Comparison of ENCODE assay signal across 12 cellular contexts in the genomic region with DNA sequence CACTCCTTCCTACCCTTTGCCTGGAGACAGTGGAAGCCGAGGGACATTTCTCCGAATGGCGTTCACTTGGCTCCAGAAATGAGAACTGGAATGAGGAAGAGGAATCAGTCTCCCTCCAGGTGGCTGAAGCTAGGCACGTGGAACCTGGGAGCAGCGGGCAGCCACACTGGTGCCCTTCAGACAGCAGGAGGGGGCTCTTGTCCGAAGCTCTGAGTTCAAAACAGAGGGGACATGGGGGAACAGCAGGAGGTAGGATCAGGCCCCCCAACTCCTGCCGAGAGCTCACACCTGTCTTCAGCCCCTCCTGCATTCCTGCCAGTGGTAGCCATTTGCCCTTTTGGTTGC. TPM values are rescaled to one million over a fixed set of nuclear protein-coding genes. Genes with fewer than 3 reads are reported as not detected.
DNase-seq lines count a peak whose midpoint lies in the region; ATAC-seq, FAIRE-seq and TF ChIP-seq lines count a peak whose summit lies in the region.
"Had no signal": no experiment of that assay in that cellular context is flagged by ENCODE, and none has a peak within 500 bp of the region (broad histone marks: within the 10 kb centered on the region; RNA-seq: fewer than 3 reads in every experiment).

No MANE protein-coding gene starts in this region.

- no peak overlapping the region for H4K91ac ChIP-seq in H1 (replicated peaks; ENCODE audit: insufficient read length, low read length)

- no peaks in the 10 kb centered on the region for H3K79me1 ChIP-seq in H1 (ENCODE audit: low read depth, low read length)

- no peak overlapping the region for H3K14ac ChIP-seq in H1 (ENCODE audit: insufficient read length)

- no peak overlapping the region for H3K23ac ChIP-seq in H1 (ENCODE audit: insufficient read length)

- H3K79me2 ChIP-seq in KMS-11 (ENCODE audit: insufficient read depth, low read depth), result 0 out of 2 replicates have a peak, but pooled peaks cover 4% of the 10 kb centered on the region
- no peaks in the 10 kb centered on the region for H3K79me2 ChIP-seq in H1 (ENCODE audit: control insufficient read depth in 1 of 2, insufficient read depth in 2 of 2, low read length in 2 of 2)

- peaks cover 55% of the 10 kb centered on the region for H3K4me1 ChIP-seq in Caco-2
- peaks cover 66% of the 10 kb centered on the region for H3K4me1 ChIP-seq in KMS-11 (ENCODE audit: low read depth, poor library complexity, severe bottlenecking)
- H3K4me1 ChIP-seq in H1 (replicated peaks in 1 of 4; ENCODE audit: control insufficient read depth in 3 of 4, insufficient read depth in 4 of 4, low read length in 3 of 4), result peaks cover 16 to 44% (median 35%) of the 10 kb centered on the region in 4 experiments
- H3K4me1 ChIP-seq in pancreas, result peaks cover 0 to 22% (median 0%) of the 10 kb centered on the region in 3 donors

- H3K27me3 ChIP-seq in Caco-2 (replicated peaks; ENCODE audit: control insufficient read depth, insufficient read depth, low read length) (no peaks in the 10 kb centered on the region), KMS-11 (ENCODE audit: insufficient read depth, low read depth) (no peaks in the 10 kb centered on the region), H1 (replicated peaks in 1 of 4; ENCODE audit: control insufficient read depth in 3 of 4, extremely low read depth in 1 of 4, insufficient read depth in 3 of 4, low read length in 3 of 4) (peaks cover 0 to 2% (median 0%) of the 10 kb centered on the region in 4 experiments; a peak in 4 of 7 replicates), pancreas (no peaks in the 10 kb centered on the region)

- no peaks in the 10 kb centered on the region for H3K27me3 Mint-ChIP-seq in Caco-2 (ENCODE audit: insufficient read depth, unreplicated experiment)
- H3K27me3 Mint-ChIP-seq: activated naive CD8-positive, alpha-beta T cell had no signal

- peak overlapping the region; percentile 39; the same call in 1 of the 2 replicates for H2BK12ac ChIP-seq in H1 (ENCODE audit: low read depth, low read length)

- no peak for TF ChIP-seq RAD21 in H1 (IDR thresholded peaks at IDR 0.05 in 1 of 2, conservative IDR thresholded peaks at IDR 0.05 in 1 of 2; ENCODE audit: low read depth in 2 of 2, low read length in 2 of 2)

- H3K9me3 Mint-ChIP-seq in Caco-2 (ENCODE audit: unreplicated experiment), result no peaks in the 10 kb centered on the region

- H3K9ac ChIP-seq in KMS-11, result peak overlapping the region; percentile 15; the same call in 1 of the 2 replicates
- no peak overlapping the region for H3K9ac ChIP-seq in H1 (replicated peaks in 1 of 4; ENCODE audit: extremely low read depth in 1 of 4, low read depth in 3 of 4, low read length in 3 of 4)

- no peak overlapping the region for H3K18ac ChIP-seq in H1 (ENCODE audit: extremely low read depth, low read length)

- H3K36me3 ChIP-seq in Caco-2 (ENCODE audit: control insufficient read depth, insufficient read depth, low read length), result no peaks in the 10 kb centered on the region
- no peaks in the 10 kb centered on the region for H3K36me3 ChIP-seq in KMS-11 (ENCODE audit: insufficient read depth)
- H3K36me3 ChIP-seq in H1 (ENCODE audit: control insufficient read depth in 2 of 4, insufficient read depth in 4 of 4, low read length in 3 of 4), result no peaks in the 10 kb centered on the region
- no peaks in the 10 kb centered on the region for H3K36me3 ChIP-seq in pancreas

- WGBS in H1 (ENCODE audit: extremely low coverage in 1 of 2, insufficient coverage in 1 of 2, insufficient read length in 1 of 2, insufficient replicate concordance in 2 of 2, low coverage in 1 of 2, low lambda C conversion rate in 2 of 2, missing lambda C conversion rate in 1 of 2), 2 experiments, result 75% methylated on average over 7 of the region's 7 CpGs; no CpG with 5 or more reads in 1 of the 2 experiments
- WGBS in pancreas, 2 donors, result 27 to 34% methylated on average over 7 of the region's 7 CpGs

- TF ChIP-seq CTCF in Caco-2 (IDR thresholded peaks at IDR 0.05; ENCODE audit: insufficient read depth in 1 of 2, low read depth in 1 of 2, low read length in 1 of 2, severe bottlenecking in 1 of 2, unreplicated experiment in 1 of 2), result no peak
- TF ChIP-seq CTCF in KMS-11 (conservative IDR thresholded peaks at IDR 0.05; ENCODE audit: low read depth, low read length), result no peak
- no peak for TF ChIP-seq CTCF in H1 (IDR thresholded peaks at IDR 0.05; ENCODE audit: control extremely low read depth in 1 of 3, insufficient read depth in 1 of 3, low read depth in 1 of 3, low read length in 3 of 3)
- TF ChIP-seq CTCF in pancreas (IDR thresholded peaks at IDR 0.05), result no peak

- no peak for TF ChIP-seq POLR2A in H1 (IDR thresholded peaks at IDR 0.05; ENCODE audit: control extremely low read depth in 1 of 2, low read depth in 2 of 2, low read length in 2 of 2)

- H3K4me2 ChIP-seq in KMS-11 (peak overlapping the region; percentile 49; the same call in 1 of the 2 replicates), H1 (ENCODE audit: insufficient read depth in 1 of 2, low read depth in 2 of 2, low read length in 2 of 2) (no peak overlapping the region)

- H3K9me3 ChIP-seq in Caco-2 (no peaks in the 10 kb centered on the region; the same call in 1 of the 2 replicates), H1 (ENCODE audit: insufficient read depth in 2 of 2, low read depth in 1 of 2, low read length in 1 of 2) (no peaks in the 10 kb centered on the region; a peak in 1 of 4 replicates), pancreas (no peaks in the 10 kb centered on the region)

- no peak overlapping the region for H3K4ac ChIP-seq in H1 (replicated peaks; ENCODE audit: insufficient read length, low read depth, low read length)

- no peaks in the 10 kb centered on the region for H4K20me1 ChIP-seq in KMS-11 (ENCODE audit: insufficient read depth)
- H4K20me1 ChIP-seq in H1 (replicated peaks in 1 of 2; ENCODE audit: control insufficient read depth in 1 of 2, insufficient read depth in 2 of 2, low read length in 2 of 2), result no peaks in the 10 kb centered on the region

- TF ChIP-seq EP300 in H1 (IDR thresholded peaks at IDR 0.05; ENCODE audit: borderline replicate concordance in 1 of 2, low read depth in 2 of 2, low read length in 2 of 2), result no peak

- H2BK15ac ChIP-seq in H1 (ENCODE audit: low read length), result peak overlapping the region; percentile 72; the same call in 1 of the 2 replicates

- H3K4me3 ChIP-seq in Caco-2 (ENCODE audit: low read depth, low read length), result no peak overlapping the region
- no peak overlapping the region for H3K4me3 ChIP-seq in KMS-11 (IDR thresholded peaks at IDR 0.05; ENCODE audit: insufficient read depth, low read depth, low read length)
- no peak overlapping the region for H3K4me3 ChIP-seq in H1 (ENCODE audit: extremely low read depth in 1 of 4, insufficient read depth in 2 of 4, low read depth in 3 of 4, low read length in 4 of 4)
- H3K4me3 ChIP-seq in pancreas, result peak overlapping the region in 1 of 4 donors; percentile 9

- ATAC-seq in pancreas (peak; percentile 51 to 67 (median 60)), HG03432 (IDR thresholded peaks at IDR 0.05; ENCODE audit: unreplicated experiment) (no peak)

- H2BK5ac ChIP-seq in H1 (ENCODE audit: low read depth, low read length), result 0 out of 2 replicates have a peak overlapping the region, but pooled peaks have one; percentile 9

- no peak overlapping the region for H2BK120ac ChIP-seq in H1 (replicated peaks; ENCODE audit: low read depth, low read length)

- peak overlapping the region; percentile 63 for H3K4me3 Mint-ChIP-seq in Caco-2 (ENCODE audit: unreplicated experiment)

- peak overlapping the region; percentile 23 for H2AFZ ChIP-seq in KMS-11 (ENCODE audit: low read depth)
- 0 out of 2 replicates have a peak overlapping the region, but pooled peaks have one; percentile 4 for H2AFZ ChIP-seq in H1 (ENCODE audit: low read length)

- peak overlapping the region; percentile 87 for H3K27ac Mint-ChIP-seq in Caco-2 (ENCODE audit: unreplicated experiment)
- H3K27ac Mint-ChIP-seq: activated naive CD8-positive, alpha-beta T cell had no signal

- no peak overlapping the region for H3K56ac ChIP-seq in H1 (replicated peaks; ENCODE audit: insufficient read length, low read depth, low read length)

- DNase-seq in Caco-2 (no peak), H1 (ENCODE audit: low read depth in 1 of 2, low spot score in 2 of 2) (no peak), pancreas (no peak), COR-L47 (lab: John Stamatoyannopoulos, UW) (no peak), SK-N-DZ (ENCODE audit: low spot score) (no peak), COLO829 (ENCODE audit: low spot score) (no peak)
- DNase-seq: DMS153 had no signal

- H2AK5ac ChIP-seq in H1 (ENCODE audit: low read depth, low read length), result no peak overlapping the region

- H3K27ac ChIP-seq in KMS-11 (peak overlapping the region; percentile 54), H1 (ENCODE audit: low read depth, low read length) (no peak overlapping the region; the same call in 1 of the 2 replicates), pancreas (peak overlapping the region; percentile 24 to 63 (median 48))

- FAIRE-seq in H1 (lab: Jason Lieb, UNC), result no peak
- FAIRE-seq in pancreas (lab: Jason Lieb, UNC), result no peak

- no peaks in the 10 kb centered on the region for H3K36me3 Mint-ChIP-seq in Caco-2 (ENCODE audit: insufficient read depth, unreplicated experiment)
- H3K36me3 Mint-ChIP-seq: activated naive CD8-positive, alpha-beta T cell had no signal

- CTCF ChIA-PET in Caco-2 (lab: Charles Lee), result interaction anchor here (0.7 to 1.5 kb wide), 2 partner anchors 21 to 86 kb away, joined by 3 to 6 read pairs; a partner anchor contains a TSS
- CTCF ChIA-PET in H1 (lab: Charles Lee; ENCODE audit: partially characterized antibody), result interaction anchor here (0.6 to 7.8 kb wide), 5 partner anchors 12 to 149 kb away, joined by 3 to 50 read pairs (median 4); a partner anchor contains a TSS

- intact Hi-C loops in Caco-2 (cut with micrococcal nuclease; ENCODE audit: unreplicated experiment) (no loop called here), pancreas (cut with DNase I) (no loop called here)

- 0 out of 2 replicates have a peak overlapping the region, but pooled peaks have one; percentile 45 for H4K8ac ChIP-seq in H1 (ENCODE audit: extremely low read depth, insufficient read depth, low read length)

- H4K5ac ChIP-seq in H1 (ENCODE audit: insufficient read length, low read depth, low read length), result no peak overlapping the region

- H3K4me1 Mint-ChIP-seq in Caco-2 (ENCODE audit: low read depth, unreplicated experiment), result peaks cover 24% of the 10 kb centered on the region

- BruUV-seq in Caco-2 (replicated peaks; lab: Mats Ljungman, UMichigan), result no TSS peak

- POLR2A ChIA-PET in Caco-2 (lab: Charles Lee) (interaction anchor here (0.6 to 1.0 kb wide), 5 partner anchors 17 to 86 kb away, joined by 3 to 6 read pairs (median 3); a partner anchor contains a TSS), H1 (lab: Charles Lee; ENCODE audit: partially characterized antibody) (interaction anchor here (1.2 kb wide), 1 partner anchor 41 kb away, joined by 4 read pairs; no protein-coding TSS in a partner anchor)

- H2BK20ac ChIP-seq in H1 (ENCODE audit: low read length), result no peak overlapping the region; the same call in 1 of the 2 replicates

- no peaks in the 10 kb centered on the region; the same call in 1 of the 2 replicates for H3K23me2 ChIP-seq in H1 (ENCODE audit: low read depth, low read length)

RNA-seq across cellular contexts. Expression of a gene that starts 41.5 kb away (rescaled TPM):
- not detected in 2 replicates for total RNA-seq in Caco-2 (2022)
- 0.15 TPM in 1 of 2 replicates, not detected in the other for total RNA-seq in H1 (2021; fragmentation: NEBNext Ultra II Directional; extraction: Animal tissue kit (Norgen Biotek cat#: 25700))
- polyA plus RNA-seq in H1 (2011; rRNA removed), result 0.05 and 0.14 TPM in 2 replicates
- polyA plus RNA-seq in H1 (2011; cell fraction: cytosol; rRNA removed), result 0.17 TPM
- polyA plus RNA-seq in H1 (2011; cell fraction: nucleus; rRNA removed), result 0.68 TPM
- 0.13 to 0.36 TPM (median 0.23 TPM) in 4 replicates for polyA plus RNA-seq in H1 (2012, experiment 1 of 2)
- polyA plus RNA-seq in H1 (2012, experiment 2 of 2), result not detected
- 0.02 TPM for polyA plus RNA-seq in H1 (2013, experiment 1 of 2)
- not detected for polyA plus RNA-seq in H1 (2013, experiment 2 of 2)
- not detected in 2 replicates for polyA minus RNA-seq in H1 (2011; rRNA and poly(A)+ RNA removed)
- not detected for polyA minus RNA-seq in H1 (2011; cell fraction: cytosol; rRNA and poly(A)+ RNA removed)
- not detected for polyA minus RNA-seq in H1 (2011; cell fraction: nucleus; rRNA and poly(A)+ RNA removed)
- not detected for total RNA-seq in pancreas
- under 1 TPM; 0.05 to 0.11 TPM for polyA plus RNA-seq in pancreas
- 0.63 TPM in 1 of 2 replicates, not detected in the other for polyA plus RNA-seq in SK-N-DZ (2014; cell fraction: cytosol; rRNA removed)
- 0.60 and 1.3 TPM in 2 replicates for polyA plus RNA-seq in SK-N-DZ (2014; cell fraction: nucleus; rRNA removed)
- total RNA-seq: chondrocyte, sciatic nerve had no signal

RNA-seq across cellular contexts. Expression of a gene that starts 58.8 kb away (rescaled TPM):
- total RNA-seq in Caco-2 (2022) (82.0 and 88.8 TPM in 2 replicates), pancreas (1 to 10 TPM in 2 of 6 donors, under 1 TPM in 3, not detected in 1; 0.12 to 1.7 (median 0.82) TPM)
- 106 and 108 TPM in 2 replicates for total RNA-seq in H1 (2021; fragmentation: NEBNext Ultra II Directional; extraction: Animal tissue kit (Norgen Biotek cat#: 25700))
- polyA plus RNA-seq in H1 (2011; rRNA removed) (42.2 and 48.8 TPM in 2 replicates), pancreas (under 1 TPM; 0.53 to 0.77 TPM)
- polyA plus RNA-seq in H1 (2011; cell fraction: cytosol; rRNA removed), result 53.5 TPM
- polyA plus RNA-seq in H1 (2011; cell fraction: nucleus; rRNA removed), result 78.0 TPM
- 58.7 to 71.7 TPM (median 68.1 TPM) in 4 replicates for polyA plus RNA-seq in H1 (2012, experiment 1 of 2)
- 111 TPM for polyA plus RNA-seq in H1 (2012, experiment 2 of 2)
- polyA plus RNA-seq in H1 (2013, experiment 1 of 2), result 64.6 TPM
- 66.0 TPM for polyA plus RNA-seq in H1 (2013, experiment 2 of 2)
- 39.6 and 46.5 TPM in 2 replicates for polyA minus RNA-seq in H1 (2011; rRNA and poly(A)+ RNA removed)
- polyA minus RNA-seq in H1 (2011; cell fraction: cytosol; rRNA and poly(A)+ RNA removed), result 43.1 TPM
- 41.5 TPM for polyA minus RNA-seq in H1 (2011; cell fraction: nucleus; rRNA and poly(A)+ RNA removed)
- polyA plus RNA-seq in SK-N-DZ (2014; cell fraction: cytosol; rRNA removed), result 200 and 212 TPM in 2 replicates
- 123 and 127 TPM in 2 replicates for polyA plus RNA-seq in SK-N-DZ (2014; cell fraction: nucleus; rRNA removed)

Comparison
In these comparisons a context has a peak if more than half of its experiments do, and no peak if none do; other contexts are left out.
1. RNA of a gene that starts 58.8 kb away (total RNA-seq): 106 to 108 TPM in H1 and 82.0 to 88.8 TPM in Caco-2; 0.12 to 1.7 TPM in pancreas; every median in the first group is over 10 times any median in the second.